25 cellular contexts compared by ENCODE assay signal in genomic region chr22:45867906-45868555, GRCh38.
DNase-seq lines count a peak whose midpoint lies in the region; ATAC-seq and TF ChIP-seq lines count a peak whose summit lies in the region.
"Had no signal": no experiment of that assay in that cellular context is flagged by ENCODE, and none has a peak within 500 bp of the region (broad histone marks: within the 10 kb centered on the region; RNA-seq: fewer than 3 reads in every experiment).

No MANE protein-coding gene starts in this region.

- no peaks in the 10 kb centered on the region for H3K79me2 ChIP-seq in GM23248 (ENCODE audit: insufficient read depth)

- TF ChIP-seq CTCF in WTC11 (IDR thresholded peaks at IDR 0.05) (no peak), neural crest cell (conservative IDR thresholded peaks at IDR 0.05) (no peak), psoas muscle (IDR thresholded peaks at IDR 0.05) (no peak)

- H3K27ac Mint-ChIP-seq in WTC11, result no peak overlapping the region; the same call in 1 of the 2 replicates
- H3K27ac Mint-ChIP-seq in neural crest cell (ENCODE audit: unreplicated experiment), result no peak overlapping the region
- H3K27ac Mint-ChIP-seq: activated B cell treated with CpG ODN at 0.5 μM for 24 hours; activated CD8-positive, alpha-beta T cell treated with anti-CD3 and anti-CD28 coated beads, Interleukin-2, amount 10 ng/mL, durations not matched to agents 7 days and 5 days had no signal

- CTCF ChIA-PET in WTC11 (lab: Charles Lee), result interaction anchor here (0.7 to 7.3 kb wide), 11 partner anchors 10 to 294 kb away, joined by 3 to 69 read pairs (median 8); no protein-coding TSS in a partner anchor

- no peak overlapping the region for H2AFZ ChIP-seq in GM23248

- H3K4me1 Mint-ChIP-seq in WTC11 (peaks cover 21% of the 10 kb centered on the region), neural crest cell (peaks cover 29% of the 10 kb centered on the region)

- peaks cover 70% of the 10 kb centered on the region for H3K27me3 Mint-ChIP-seq in WTC11 (ENCODE audit: low read depth)
- peaks cover 59% of the 10 kb centered on the region for H3K27me3 Mint-ChIP-seq in neural crest cell (ENCODE audit: low read depth)

- H3K4me3 ChIP-seq in GM23248 (peak overlapping the region; percentile 65), iPS-15b (ENCODE audit: low read depth, low read length) (peak overlapping the region; percentile 45), psoas muscle (no peak overlapping the region)
- H3K4me3 ChIP-seq: lung had no signal

- H3K9me3 Mint-ChIP-seq in WTC11, result peaks cover 6% of the 10 kb centered on the region
- peaks cover 4% of the 10 kb centered on the region for H3K9me3 Mint-ChIP-seq in neural crest cell

- H3K4me1 ChIP-seq in GM23248 (ENCODE audit: insufficient read depth) (no peaks in the 10 kb centered on the region; the same call in 1 of the 2 replicates), iPS-15b (ENCODE audit: control insufficient read depth, insufficient read depth, low read length) (no peaks in the 10 kb centered on the region), psoas muscle (peaks cover 8% of the 10 kb centered on the region)

- intact Hi-C loops in psoas muscle (cut with DNase I), result no loop called here

- in situ Hi-C loops in GM23248 (cut with MboI), result no loop called here

- ATAC-seq in WTC11 (no peak), GM19397 (IDR thresholded peaks at IDR 0.05; ENCODE audit: unreplicated experiment) (no peak), psoas muscle (no peak)
- ATAC-seq: activated CD8-positive, alpha-beta T cell treated with anti-CD3 and anti-CD28 coated beads, Interleukin-2, amount 10 ng/mL, durations not matched to agents 7 days and 5 days; HCT116; Right ventricle myocardium inferior had no signal

- H3K36me3 Mint-ChIP-seq in WTC11 (no peaks in the 10 kb centered on the region), neural crest cell (ENCODE audit: low read depth) (peaks cover 13% of the 10 kb centered on the region)

- no peaks in the 10 kb centered on the region for H3K9me2 ChIP-seq in GM23248 (ENCODE audit: insufficient read depth)

- H3K4me3 Mint-ChIP-seq in WTC11 (peak overlapping the region; percentile 59), neural crest cell (peak overlapping the region; percentile 66)
- H3K4me3 Mint-ChIP-seq: activated B cell treated with CpG ODN at 0.5 μM for 24 hours; activated CD8-positive, alpha-beta T cell treated with anti-CD3 and anti-CD28 coated beads, Interleukin-2, amount 10 ng/mL, durations not matched to agents 7 days and 5 days had no signal

- no peak for DNase-seq in GM23248
- no peak for DNase-seq in WTC11 (ENCODE audit: low spot score)
- DNase-seq in neural crest cell (ENCODE audit: low read depth, low spot score), result no peak
- DNase-seq in middle frontal gyrus (ENCODE audit: extremely low spot score, low spot score), result no peak
- no peak for DNase-seq in NCI-H524 (lab: John Stamatoyannopoulos, UW)
- no peak for DNase-seq in psoas muscle
- DNase-seq: activated B cell treated with CpG ODN at 0.5 μM for 24 hours; activated CD8-positive, alpha-beta T cell treated with anti-CD3 and anti-CD28 coated beads, Interleukin-2, amount 10 ng/mL, durations not matched to agents 7 days and 5 days; activated T-cell treated with anti-CD3 and anti-CD28 coated beads, Interleukin-2, amount 50 U/mL, for 1 hour; Calu3; EL; Karpas-422; NCI-H1048; NCI-H1930; NCI-H226; NCI-H82; T1000 had no signal

- peaks cover 5% of the 10 kb centered on the region for H3K9me3 ChIP-seq in GM23248 (ENCODE audit: low read depth)
- no peaks in the 10 kb centered on the region for H3K9me3 ChIP-seq in iPS-15b (ENCODE audit: control insufficient read depth, insufficient read depth, low read length)
- H3K9me3 ChIP-seq in psoas muscle, result peaks cover 7% of the 10 kb centered on the region
- H3K9me3 ChIP-seq: vagina had no signal

- POLR2A ChIA-PET in WTC11 (lab: Charles Lee), result interaction anchor here (1.2 kb wide), 1 partner anchor 10 kb away, joined by 3 read pairs; no protein-coding TSS in a partner anchor

- H4K20me1 ChIP-seq in GM23248 (ENCODE audit: insufficient read depth), result no peaks in the 10 kb centered on the region

- no peak overlapping the region for H3K4me2 ChIP-seq in GM23248 (ENCODE audit: unreplicated experiment)

- H3K9ac ChIP-seq in GM23248, result no peak overlapping the region
- H3K9ac ChIP-seq in iPS-15b (ENCODE audit: low read depth, low read length), result no peak overlapping the region

- H3F3A ChIP-seq in GM23248 (ENCODE audit: insufficient read depth), result no peaks in the 10 kb centered on the region

- WGBS in GM23248 (ENCODE audit: low coverage in 1 of 2, low lambda C conversion rate in 2 of 2, missing lambda C conversion rate in 2 of 2), 2 experiments, result 58 to 83% methylated on average over 13 to 20 of the region's 20 CpGs
- 41 to 59% (median 55%) methylated on average over 19 to 20 of the region's 20 CpGs for WGBS in psoas muscle, 3 donors

- H3K27ac ChIP-seq in GM23248 (no peak overlapping the region), psoas muscle (no peak overlapping the region)
- H3K27ac ChIP-seq: C4-2B, dorsolateral prefrontal cortex, vagina had no signal

- H3K27me3 ChIP-seq in GM23248 (replicated peaks; ENCODE audit: insufficient read depth), result peaks cover 28% of the 10 kb centered on the region
- peaks cover 45% of the 10 kb centered on the region for H3K27me3 ChIP-seq in iPS-15b (ENCODE audit: control insufficient read depth, insufficient read depth, low read length)
- peaks cover 0 to 54% (median 15%) of the 10 kb centered on the region in 3 donors for H3K27me3 ChIP-seq in psoas muscle (ENCODE audit: insufficient read depth in 3 of 3, low read length in 2 of 3)
- H3K27me3 ChIP-seq: vagina had no signal

- H3K36me3 ChIP-seq in GM23248 (ENCODE audit: low read depth), result no peaks in the 10 kb centered on the region
- H3K36me3 ChIP-seq in iPS-15b (ENCODE audit: control insufficient read depth, insufficient read depth, low read length), result no peaks in the 10 kb centered on the region
- H3K36me3 ChIP-seq in psoas muscle (ENCODE audit: insufficient read depth in 1 of 2, low read depth in 1 of 2), result no peaks in the 10 kb centered on the region
- H3K36me3 ChIP-seq: vagina had no signal

TF ChIP-seq in WTC11, 78 proteins besides CTCF, POLR2A, EP300 and RAD21 (continues in another document):
- no peak for TF ChIP-seq MLX (CRISPR knock-in tag; IDR thresholded peaks at IDR 0.05)
- TF ChIP-seq PRDM15 (CRISPR knock-in tag; IDR thresholded peaks at IDR 0.05), result no peak
- no peak for TF ChIP-seq JAZF1 (CRISPR knock-in tag; IDR thresholded peaks at IDR 0.05)
- no peak for TF ChIP-seq ZNF317 (CRISPR knock-in tag; IDR thresholded peaks at IDR 0.05; ENCODE audit: borderline replicate concordance, low read depth)
- no peak for TF ChIP-seq ATF1 (CRISPR knock-in tag; IDR thresholded peaks at IDR 0.05)
- no peak for TF ChIP-seq FOXP4 (CRISPR knock-in tag; IDR thresholded peaks at IDR 0.05)
- no peak for TF ChIP-seq NR3C1 (CRISPR knock-in tag; conservative IDR thresholded peaks at IDR 0.05; ENCODE audit: low read depth)
